23 cellular contexts compared by ENCODE assay signal in the genomic region with DNA sequence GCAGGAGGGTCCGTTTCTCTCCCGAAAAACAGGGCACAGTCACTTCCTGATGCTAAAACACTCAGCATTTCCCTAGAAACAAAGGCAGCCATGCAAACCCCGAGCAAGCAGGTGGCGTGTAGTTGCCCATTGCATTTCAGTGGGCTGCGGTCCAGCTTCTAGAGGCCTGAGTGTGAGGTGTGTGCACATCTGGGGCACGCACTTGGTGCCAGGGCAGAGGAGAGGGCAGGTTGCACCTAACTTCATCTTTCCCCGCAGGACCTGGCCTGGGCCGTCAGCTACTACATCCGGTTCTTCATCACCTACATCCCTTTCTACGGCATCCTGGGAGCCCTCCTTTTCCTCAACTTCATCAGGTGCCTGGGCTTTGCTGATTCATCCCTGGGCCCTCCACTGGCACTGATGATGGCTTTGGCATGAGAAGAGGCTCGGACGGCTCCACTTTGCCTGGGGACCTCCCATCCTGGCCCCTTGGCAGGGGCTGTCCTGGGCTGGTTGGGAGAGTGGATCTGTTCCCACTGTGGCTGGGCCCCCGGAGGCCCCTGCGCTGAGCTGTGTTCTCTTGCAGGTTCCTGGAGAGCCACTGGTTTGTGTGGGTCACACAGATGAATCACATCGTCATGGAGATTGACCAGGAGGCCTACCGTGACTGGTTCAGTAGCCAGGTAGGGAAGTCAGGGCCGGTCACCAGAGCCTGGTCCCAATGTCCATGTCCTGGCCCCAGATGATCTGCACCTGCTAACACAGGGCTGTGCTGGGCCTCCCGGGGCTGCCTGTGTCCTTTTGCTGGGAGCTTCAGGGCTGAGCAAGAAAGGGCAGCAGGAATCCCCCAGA. TPM values are rescaled to one million over a fixed set of nuclear protein-coding genes. Genes with fewer than 3 reads are reported as not detected.
DNase-seq lines count a peak whose midpoint lies in the region; ATAC-seq and TF ChIP-seq lines count a peak whose summit lies in the region.
"Had no signal": no experiment of that assay in that cellular context is flagged by ENCODE, and none has a peak within 500 bp of the region (broad histone marks: within the 10 kb centered on the region; RNA-seq: fewer than 3 reads in every experiment).

No MANE protein-coding gene starts in this region.

- intact Hi-C loops in testis (cut with DNase I; ENCODE audit: low total_unique reads), result no loop called here
- intact Hi-C loops in CD4-positive, alpha-beta T cell (cut with DNase I, micrococcal nuclease), result loop anchor here in 1 of 2 experiments (5.0 kb wide), 1 partner anchor 59 kb away; no protein-coding TSS in a partner anchor

- no peak for DNase-seq in activated naive CD8-positive, alpha-beta T cell treated with anti-CD3 and anti-CD28 coated beads, Interleukin-2, amount 10 ng/mL, durations not matched to agents 7 days and 5 days
- no peak for DNase-seq in activated naive CD8-positive, alpha-beta T cell treated with anti-CD3 and anti-CD28 coated beads for 36 hours
- DNase-seq in Caki2 (ENCODE audit: low read depth), result peak; percentile 25
- DNase-seq in RWPE1 (ENCODE audit: low spot score), result no peak
- no peak for DNase-seq in endodermal cell
- no peak for DNase-seq in testis
- DNase-seq in CD4-positive, alpha-beta T cell, result no peak
- DNase-seq: BE2C; Caco-2; CD4-positive, CD25-positive, alpha-beta regulatory T cell; H7; HFFc6; IMR-90; Karpas-422; MM.1S; NCI-H1092 treated with DMSO at 0.1 percent for 48 hours; NCI-H2081 treated with DMSO at 0.1 percent for 48 hours; NCI-H774; RPMI8226 had no signal

- H3K9me3 ChIP-seq in endodermal cell (ENCODE audit: control insufficient read depth, low read length), result no peaks in the 10 kb centered on the region
- H3K9me3 ChIP-seq in testis, result no peaks in the 10 kb centered on the region
- H3K9me3 ChIP-seq in CD4-positive, alpha-beta T cell (ENCODE audit: control insufficient read depth, low read length), result no peaks in the 10 kb centered on the region
- H3K9me3 ChIP-seq: BE2C, Caco-2, SJSA1 had no signal

- no peak for TF ChIP-seq POLR2A in testis (IDR thresholded peaks at IDR 0.05)

- POLR2A ChIA-PET in activated naive CD8-positive, alpha-beta T cell treated with anti-CD3 and anti-CD28 coated beads, Interleukin-2, amount 10 ng/mL, durations not matched to agents 7 days and 5 days (lab: Charles Lee), result no interaction called here
- POLR2A ChIA-PET in RWPE1 (lab: Yijun Ruan, JAX; ENCODE audit: low non-redundant PET), result no interaction called here
- POLR2A ChIA-PET in CD4-positive, alpha-beta T cell (lab: Charles Lee), result no interaction called here

- peaks cover 58% of the 10 kb centered on the region for H3K36me3 ChIP-seq in endodermal cell (ENCODE audit: control insufficient read depth, insufficient read depth, low read length)
- H3K36me3 ChIP-seq in testis (ENCODE audit: low read depth, missing control alignments), result no peaks in the 10 kb centered on the region
- H3K36me3 ChIP-seq: BE2C, SJSA1 had no signal

- no peaks in the 10 kb centered on the region for H3K4me1 ChIP-seq in endodermal cell (ENCODE audit: control insufficient read depth, insufficient read depth, low read length)
- H3K4me1 ChIP-seq in testis, result peaks cover 11% of the 10 kb centered on the region
- H3K4me1 ChIP-seq: BE2C, SJSA1 had no signal

- H3K4me3 ChIP-seq in endodermal cell (ENCODE audit: low read length), result no peak overlapping the region
- no peak overlapping the region for H3K4me3 ChIP-seq in testis
- H3K4me3 ChIP-seq: SJSA1 had no signal

- ATAC-seq in activated naive CD8-positive, alpha-beta T cell treated with anti-CD3 and anti-CD28 coated beads, Interleukin-2, amount 10 ng/mL, durations not matched to agents 7 days and 5 days (ENCODE audit: low read depth), result no peak
- no peak for ATAC-seq in HG02759 (IDR thresholded peaks at IDR 0.05; ENCODE audit: unreplicated experiment)
- no peak for ATAC-seq in CD4-positive, alpha-beta T cell (ENCODE audit: poor library complexity)

- no peak overlapping the region for H3K4me3 Mint-ChIP-seq in activated naive CD8-positive, alpha-beta T cell treated with anti-CD3 and anti-CD28 coated beads, Interleukin-2, amount 10 ng/mL, durations not matched to agents 7 days and 5 days
- no peak overlapping the region for H3K4me3 Mint-ChIP-seq in activated naive CD8-positive, alpha-beta T cell treated with anti-CD3 and anti-CD28 coated beads for 36 hours
- no peak overlapping the region for H3K4me3 Mint-ChIP-seq in endodermal cell
- H3K4me3 Mint-ChIP-seq in CD4-positive, alpha-beta T cell, result no peak overlapping the region
- H3K4me3 Mint-ChIP-seq: CD4-positive, CD25-positive, alpha-beta regulatory T cell; HFFc6 had no signal

- H3K36me3 Mint-ChIP-seq in activated naive CD8-positive, alpha-beta T cell treated with anti-CD3 and anti-CD28 coated beads, Interleukin-2, amount 10 ng/mL, durations not matched to agents 7 days and 5 days, result peaks cover 39% of the 10 kb centered on the region
- peaks cover 3% of the 10 kb centered on the region for H3K36me3 Mint-ChIP-seq in activated naive CD8-positive, alpha-beta T cell treated with anti-CD3 and anti-CD28 coated beads for 36 hours
- H3K36me3 Mint-ChIP-seq in endodermal cell (ENCODE audit: low read depth), result peaks cover 56% of the 10 kb centered on the region
- no peaks in the 10 kb centered on the region for H3K36me3 Mint-ChIP-seq in CD4-positive, alpha-beta T cell (ENCODE audit: low read depth)
- H3K36me3 Mint-ChIP-seq: CD4-positive, CD25-positive, alpha-beta regulatory T cell had no signal

- no peak overlapping the region for H3K9ac ChIP-seq in endodermal cell (ENCODE audit: extremely low read depth, low read length, poor library complexity, severe bottlenecking)

- peak overlapping the region; percentile 56 for H3K27ac Mint-ChIP-seq in activated naive CD8-positive, alpha-beta T cell treated with anti-CD3 and anti-CD28 coated beads, Interleukin-2, amount 10 ng/mL, durations not matched to agents 7 days and 5 days
- H3K27ac Mint-ChIP-seq in activated naive CD8-positive, alpha-beta T cell treated with anti-CD3 and anti-CD28 coated beads for 36 hours, result no peak overlapping the region
- H3K27ac Mint-ChIP-seq in endodermal cell, result no peak overlapping the region
- H3K27ac Mint-ChIP-seq in CD4-positive, alpha-beta T cell, result no peak overlapping the region
- H3K27ac Mint-ChIP-seq: HFFc6 had no signal

- no peaks in the 10 kb centered on the region for H3K27me3 Mint-ChIP-seq in activated naive CD8-positive, alpha-beta T cell treated with anti-CD3 and anti-CD28 coated beads, Interleukin-2, amount 10 ng/mL, durations not matched to agents 7 days and 5 days
- no peaks in the 10 kb centered on the region for H3K27me3 Mint-ChIP-seq in activated naive CD8-positive, alpha-beta T cell treated with anti-CD3 and anti-CD28 coated beads for 36 hours
- no peaks in the 10 kb centered on the region for H3K27me3 Mint-ChIP-seq in endodermal cell (ENCODE audit: insufficient read depth)
- no peaks in the 10 kb centered on the region for H3K27me3 Mint-ChIP-seq in CD4-positive, alpha-beta T cell
- H3K27me3 Mint-ChIP-seq: CD4-positive, CD25-positive, alpha-beta regulatory T cell had no signal

- H3K27me3 ChIP-seq in endodermal cell (ENCODE audit: control insufficient read depth, insufficient read depth, low read length, poor library complexity, severe bottlenecking) (no peaks in the 10 kb centered on the region), testis (no peaks in the 10 kb centered on the region)
- H3K27me3 ChIP-seq in CD4-positive, alpha-beta T cell (ENCODE audit: control insufficient read depth, insufficient read depth, low read length), result no peaks in the 10 kb centered on the region
- H3K27me3 ChIP-seq: BE2C, SJSA1 had no signal

- no peaks in the 10 kb centered on the region for H3K4me1 Mint-ChIP-seq in activated naive CD8-positive, alpha-beta T cell treated with anti-CD3 and anti-CD28 coated beads, Interleukin-2, amount 10 ng/mL, durations not matched to agents 7 days and 5 days
- H3K4me1 Mint-ChIP-seq in activated naive CD8-positive, alpha-beta T cell treated with anti-CD3 and anti-CD28 coated beads for 36 hours, result no peaks in the 10 kb centered on the region
- no peaks in the 10 kb centered on the region for H3K4me1 Mint-ChIP-seq in endodermal cell
- no peaks in the 10 kb centered on the region for H3K4me1 Mint-ChIP-seq in CD4-positive, alpha-beta T cell (ENCODE audit: low read depth)
- H3K4me1 Mint-ChIP-seq: CD4-positive, CD25-positive, alpha-beta regulatory T cell had no signal

- TF ChIP-seq CTCF in RWPE1 (conservative IDR thresholded peaks at IDR 0.05; ENCODE audit: low read depth) (no peak), endodermal cell (conservative IDR thresholded peaks at IDR 0.05) (no peak), testis (IDR thresholded peaks at IDR 0.05) (no peak)
- TF ChIP-seq CTCF in CD4-positive, alpha-beta T cell (IDR thresholded peaks at IDR 0.05), result no peak

- in situ Hi-C loops in Caki2 (cut with HindIII; ENCODE audit: low pct_unique_long_range_greater_than_20kb, low sequenced_read_pairs), result no loop called here

- 93 to 99% methylated on average over 9 to 18 of the region's 18 CpGs for WGBS in endodermal cell (ENCODE audit: insufficient coverage in 1 of 2, insufficient read length in 1 of 2), 2 experiments
- 92 to 98% methylated on average over 8 to 18 of the region's 18 CpGs for WGBS in testis, 2 donors

- H3K9me3 Mint-ChIP-seq in activated naive CD8-positive, alpha-beta T cell treated with anti-CD3 and anti-CD28 coated beads, Interleukin-2, amount 10 ng/mL, durations not matched to agents 7 days and 5 days, result no peaks in the 10 kb centered on the region
- H3K9me3 Mint-ChIP-seq in activated naive CD8-positive, alpha-beta T cell treated with anti-CD3 and anti-CD28 coated beads for 36 hours, result no peaks in the 10 kb centered on the region
- no peaks in the 10 kb centered on the region for H3K9me3 Mint-ChIP-seq in endodermal cell
- H3K9me3 Mint-ChIP-seq in CD4-positive, alpha-beta T cell, result no peaks in the 10 kb centered on the region
- H3K9me3 Mint-ChIP-seq: CD4-positive, CD25-positive, alpha-beta regulatory T cell; HFFc6 had no signal

- H3K27ac ChIP-seq in RWPE1, result peak overlapping the region; percentile 73
- H3K27ac ChIP-seq in endodermal cell (ENCODE audit: low read depth, low read length), result peak overlapping the region; percentile 44
- H3K27ac ChIP-seq in testis, result no peak overlapping the region
- H3K27ac ChIP-seq in CD4-positive, alpha-beta T cell (ENCODE audit: low read depth, low read length), result no peak overlapping the region
- H3K27ac ChIP-seq: 22Rv1, SJSA1 had no signal

- CTCF ChIA-PET in RWPE1 (lab: Yijun Ruan, JAX), result interaction anchor here (0.7 to 1.3 kb wide), 2 partner anchors 34 to 36 kb away, joined by 3 to 5 read pairs; no protein-coding TSS in a partner anchor
- CTCF ChIA-PET in CD4-positive, alpha-beta T cell (lab: Charles Lee), result no interaction called here

RNA-seq across cellular contexts. Expression of a gene that starts 28.4 kb away (rescaled TPM):
- 1 to 10 TPM; 4.7 TPM for total RNA-seq in activated naive CD8-positive, alpha-beta T cell treated with anti-CD3 and anti-CD28 coated beads, Interleukin-2, amount 10 ng/mL, durations not matched to agents 7 days and 5 days
- 1 to 10 TPM; 5.7 to 6.4 TPM for total RNA-seq in activated naive CD8-positive, alpha-beta T cell treated with anti-CD3 and anti-CD28 coated beads for 36 hours
- 86.2 and 95.6 TPM in 2 replicates for total RNA-seq in Caki2 (2014; rRNA removed; shearing (Covaris generic); ENCODE audit: low replicate concordance)
- total RNA-seq in endodermal cell (10 to 100 TPM; 24.8 to 28.4 TPM), testis (10 to 100 TPM; 50.6 to 88.5 TPM)
- polyA plus RNA-seq in endodermal cell (2013, experiment 1 of 2), result 13.6 TPM
- 15.8 TPM for polyA plus RNA-seq in endodermal cell (2013, experiment 2 of 2)
- 20.5 TPM for polyA plus RNA-seq in testis (ENCODE audit: insufficient read depth, low read depth, low replicate concordance)
- 1 to 10 TPM; 6.9 TPM for total RNA-seq in CD4-positive, alpha-beta T cell

RNA-seq across cellular contexts. Expression of a gene that starts 34.8 kb away (rescaled TPM):
- total RNA-seq in activated naive CD8-positive, alpha-beta T cell treated with anti-CD3 and anti-CD28 coated beads, Interleukin-2, amount 10 ng/mL, durations not matched to agents 7 days and 5 days, result 100 to 1,000 TPM; 245 to 280 TPM
- 10 to 100 TPM; 65.4 to 65.6 TPM for total RNA-seq in activated naive CD8-positive, alpha-beta T cell treated with anti-CD3 and anti-CD28 coated beads for 36 hours
- 5.7 and 8.6 TPM in 2 replicates for total RNA-seq in Caki2 (2014; rRNA removed; shearing (Covaris generic); ENCODE audit: low replicate concordance)
- total RNA-seq in endodermal cell (100 to 1,000 TPM; 344 to 381 TPM), testis (100 to 1,000 TPM in 1 of 2 donors, 10 to 100 TPM in 1; 73.5 to 123 TPM)
- 632 TPM for polyA plus RNA-seq in endodermal cell (2013, experiment 1 of 2)
- polyA plus RNA-seq in endodermal cell (2013, experiment 2 of 2), result 646 TPM
- 80.8 TPM for polyA plus RNA-seq in testis (ENCODE audit: insufficient read depth, low read depth, low replicate concordance)
- under 1 TPM; 0.08 to 0.33 TPM for total RNA-seq in CD4-positive, alpha-beta T cell

RNA-seq across cellular contexts. Expression of a gene that starts 46.1 kb away (rescaled TPM):
- 10 to 100 TPM; 53.2 to 54.7 TPM for total RNA-seq in activated naive CD8-positive, alpha-beta T cell treated with anti-CD3 and anti-CD28 coated beads, Interleukin-2, amount 10 ng/mL, durations not matched to agents 7 days and 5 days
- total RNA-seq in activated naive CD8-positive, alpha-beta T cell treated with anti-CD3 and anti-CD28 coated beads for 36 hours, result 10 to 100 TPM; 18.1 to 18.2 TPM
- 49.8 and 55.0 TPM in 2 replicates for total RNA-seq in Caki2 (2014; rRNA removed; shearing (Covaris generic); ENCODE audit: low replicate concordance)
- total RNA-seq in endodermal cell (100 to 1,000 TPM; 127 to 138 TPM), testis (10 to 100 TPM; 24.5 to 39.8 TPM)
- polyA plus RNA-seq in endodermal cell (2013, experiment 1 of 2), result 197 TPM
- 191 TPM for polyA plus RNA-seq in endodermal cell (2013, experiment 2 of 2)
- 21.1 TPM for polyA plus RNA-seq in testis (ENCODE audit: insufficient read depth, low read depth, low replicate concordance)
- under 1 TPM; 0.56 to 0.77 TPM for total RNA-seq in CD4-positive, alpha-beta T cell
- total RNA-seq: OCI-LY7 had no signal

RNA-seq across cellular contexts. Expression of a gene that starts 54.4 kb away (rescaled TPM):
- total RNA-seq in activated naive CD8-positive, alpha-beta T cell treated with anti-CD3 and anti-CD28 coated beads, Interleukin-2, amount 10 ng/mL, durations not matched to agents 7 days and 5 days, result 1 to 10 TPM in 1 of 2 experiments, under 1 TPM in 1; 0.28 to 1.6 TPM
- total RNA-seq in activated naive CD8-positive, alpha-beta T cell treated with anti-CD3 and anti-CD28 coated beads for 36 hours, result not detected
- total RNA-seq in Caki2 (2014; rRNA removed; shearing (Covaris generic); ENCODE audit: low replicate concordance), result 7.5 and 9.6 TPM in 2 replicates
- 10 to 100 TPM in 1 of 2 donors, 1 to 10 TPM in 1; 9.7 to 14.9 TPM for total RNA-seq in endodermal cell
- polyA plus RNA-seq in endodermal cell (2013, experiment 1 of 2), result 8.2 TPM
- 3.6 TPM for polyA plus RNA-seq in endodermal cell (2013, experiment 2 of 2)
- 10 to 100 TPM; 57.7 to 65.8 TPM for total RNA-seq in testis
- polyA plus RNA-seq in testis (ENCODE audit: insufficient read depth, low read depth, low replicate concordance), result 88.2 TPM
- total RNA-seq in CD4-positive, alpha-beta T cell, result not detected
- total RNA-seq: CD4-positive, CD25-positive, alpha-beta regulatory T cell; OCI-LY7 had no signal
- polyA plus RNA-seq: CD4-positive, CD25-positive, alpha-beta regulatory T cell had no signal

Comparison
In these comparisons a context has a peak if more than half of its experiments do, and no peak if none do; other contexts are left out.
1. H3K27ac ChIP-seq: peak in RWPE1 (single experiment) and endodermal cell (single experiment); none in testis (0 of 2) and CD4-positive, alpha-beta T cell (single experiment).
2. RNA of a gene that starts 46.1 kb away (total RNA-seq): 127 to 138 TPM in endodermal cell, 49.8 to 55.0 TPM in Caki2, 53.2 to 54.7 TPM in activated naive CD8-positive, alpha-beta T cell treated with anti-CD3 and anti-CD28 coated beads, Interleukin-2, amount 10 ng/mL, durations not matched to agents 7 days and 5 days, 24.5 to 39.8 TPM in testis and 18.1 to 18.2 TPM in activated naive CD8-positive, alpha-beta T cell treated with anti-CD3 and anti-CD28 coated beads for 36 hours; 0.56 to 0.77 TPM in CD4-positive, alpha-beta T cell; every median in the first group is over 10 times any median in the second.